Comparison of ENCODE assay signal across 16 cellular contexts in the genomic region with DNA sequence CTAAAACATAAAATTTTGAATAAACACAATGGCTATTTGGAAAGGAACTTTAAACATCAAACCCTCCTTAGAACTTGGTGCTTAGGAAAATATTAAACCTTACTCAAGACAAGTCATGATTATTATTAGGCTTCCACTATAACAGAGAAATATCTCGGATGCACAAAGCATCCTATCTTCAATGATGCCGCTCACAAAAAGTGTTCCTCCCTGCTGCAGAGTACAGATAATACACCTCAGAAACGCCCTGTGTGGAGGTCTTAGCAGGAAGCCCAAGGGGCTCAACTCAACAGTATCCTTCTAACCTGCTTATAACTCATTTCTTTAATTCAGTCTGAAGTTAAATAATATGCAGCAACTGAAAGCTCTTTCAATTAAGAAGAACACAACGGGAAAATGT. TPM values are rescaled to one million over a fixed set of nuclear protein-coding genes. Genes with fewer than 3 reads are reported as not detected.
DNase-seq lines count a peak whose midpoint lies in the region; ATAC-seq and TF ChIP-seq lines count a peak whose summit lies in the region.
"Had no signal": no experiment of that assay in that cellular context is flagged by ENCODE, and none has a peak within 500 bp of the region (broad histone marks: within the 10 kb centered on the region; RNA-seq: fewer than 3 reads in every experiment).

No MANE protein-coding gene starts in this region.

- no peaks in the 10 kb centered on the region for H3K9me3 ChIP-seq in uterus
- H3K9me3 ChIP-seq: tibial nerve had no signal

- H3K27me3 ChIP-seq in uterus, result no peaks in the 10 kb centered on the region
- H3K27me3 ChIP-seq: tibial nerve had no signal

- H3K36me3 ChIP-seq in uterus, result no peaks in the 10 kb centered on the region
- H3K36me3 ChIP-seq: tibial nerve had no signal

- POLR2A ChIA-PET in activated CD4-positive, alpha-beta T cell treated with anti-CD3 and anti-CD28 coated beads for 36 hours (lab: Charles Lee), result no interaction called here
- POLR2A ChIA-PET in activated CD4-positive, alpha-beta memory T cell treated with anti-CD3 and anti-CD28 coated beads, Interleukin-2, amount 10 ng/mL, durations not matched to agents 7 days and 5 days (lab: Charles Lee), result interaction anchor here (0.7 to 17.6 kb wide), 6 partner anchors 11 to 53 kb away, joined by 3 to 445 read pairs (median 42); partner anchors contain the start of genes ELF1 and WBP4
- POLR2A ChIA-PET in naive thymus-derived CD8-positive, alpha-beta T cell (lab: Charles Lee), result interaction anchor here (3.3 kb wide), 1 partner anchor 9 kb away, joined by 31 read pairs; no protein-coding TSS in a partner anchor

- no peak overlapping the region for H3K27ac ChIP-seq in uterus
- H3K27ac ChIP-seq: tibial nerve had no signal

- no peak for ATAC-seq in activated CD4-positive, alpha-beta T cell treated with anti-CD3 and anti-CD28 coated beads for 36 hours
- no peak for ATAC-seq in naive thymus-derived CD8-positive, alpha-beta T cell
- ATAC-seq in GM21515 (IDR thresholded peaks at IDR 0.05; ENCODE audit: unreplicated experiment), result no peak

- peaks cover 68% of the 10 kb centered on the region for H3K4me1 Mint-ChIP-seq in activated CD4-positive, alpha-beta T cell treated with anti-CD3 and anti-CD28 coated beads for 36 hours
- H3K4me1 Mint-ChIP-seq in activated CD4-positive, alpha-beta memory T cell treated with anti-CD3 and anti-CD28 coated beads, Interleukin-2, amount 10 ng/mL, durations not matched to agents 7 days and 5 days, result peaks cover 71% of the 10 kb centered on the region
- H3K4me1 Mint-ChIP-seq in naive thymus-derived CD8-positive, alpha-beta T cell, result peaks cover 23 to 87% (median 63%) of the 10 kb centered on the region in 4 donors

- H3K4me3 ChIP-seq in uterus, result no peak overlapping the region
- H3K4me3 ChIP-seq: skin epidermis, tibial nerve had no signal

- intact Hi-C loops in activated CD4-positive, alpha-beta T cell treated with anti-CD3 and anti-CD28 coated beads for 36 hours (cut with DNase I, micrococcal nuclease), result no loop called here
- intact Hi-C loops in uterus (cut with DNase I; ENCODE audit: low total_unique reads), result no loop called here

- no peaks in the 10 kb centered on the region for H3K9me3 Mint-ChIP-seq in activated CD4-positive, alpha-beta T cell treated with anti-CD3 and anti-CD28 coated beads for 36 hours (ENCODE audit: low read depth)
- H3K9me3 Mint-ChIP-seq in activated CD4-positive, alpha-beta memory T cell treated with anti-CD3 and anti-CD28 coated beads, Interleukin-2, amount 10 ng/mL, durations not matched to agents 7 days and 5 days, result no peaks in the 10 kb centered on the region
- H3K9me3 Mint-ChIP-seq in naive thymus-derived CD8-positive, alpha-beta T cell, result no peaks in the 10 kb centered on the region

- no peaks in the 10 kb centered on the region for H3K4me1 ChIP-seq in uterus

- DNase-seq in activated CD4-positive, alpha-beta T cell treated with anti-CD3 and anti-CD28 coated beads for 36 hours, result no peak
- DNase-seq in activated CD4-positive, alpha-beta T cell treated with anti-CD3 and anti-CD28 coated beads for 1 hour, result no peak
- DNase-seq in HUDEP-2 (lab: John Stamatoyannopoulos, UW; ENCODE audit: unreplicated experiment in 76 of 76) (peak in 54 of 76 experiments; percentile 3 to 78 (median 40)), HCEC 1CT (no peak), uterus (no peak)
- no peak for DNase-seq in activated CD4-positive, alpha-beta memory T cell treated with anti-CD3 and anti-CD28 coated beads, Interleukin-2, amount 10 ng/mL, durations not matched to agents 7 days and 5 days
- DNase-seq in naive thymus-derived CD8-positive, alpha-beta T cell, result no peak
- DNase-seq: 8988T; activated CD4-positive, alpha-beta T cell treated with anti-CD3 and anti-CD28 coated beads, Interleukin-2, amount 50 U/mL, for 1 hour; amniotic stem cell; cortex of kidney; DMS 273 treated with DMSO at 0.1 percent for 48 hours; mammary epithelial cell had no signal

- peak overlapping the region; percentile 81 for H3K27ac Mint-ChIP-seq in activated CD4-positive, alpha-beta T cell treated with anti-CD3 and anti-CD28 coated beads for 36 hours
- peak overlapping the region; percentile 86 for H3K27ac Mint-ChIP-seq in activated CD4-positive, alpha-beta memory T cell treated with anti-CD3 and anti-CD28 coated beads, Interleukin-2, amount 10 ng/mL, durations not matched to agents 7 days and 5 days
- peak overlapping the region in 9 of 10 donors; percentile 41 to 92 (median 78) for H3K27ac Mint-ChIP-seq in naive thymus-derived CD8-positive, alpha-beta T cell

- TF ChIP-seq CTCF in uterus (IDR thresholded peaks at IDR 0.05), result no peak

- H3K36me3 Mint-ChIP-seq in activated CD4-positive, alpha-beta T cell treated with anti-CD3 and anti-CD28 coated beads for 36 hours (ENCODE audit: low read depth), result peaks cover 18% of the 10 kb centered on the region
- peaks cover 37% of the 10 kb centered on the region for H3K36me3 Mint-ChIP-seq in activated CD4-positive, alpha-beta memory T cell treated with anti-CD3 and anti-CD28 coated beads, Interleukin-2, amount 10 ng/mL, durations not matched to agents 7 days and 5 days (ENCODE audit: low read depth)
- peaks cover 0 to 19% (median 5%) of the 10 kb centered on the region in 3 donors for H3K36me3 Mint-ChIP-seq in naive thymus-derived CD8-positive, alpha-beta T cell

- no peak for TF ChIP-seq POLR2A in uterus (IDR thresholded peaks at IDR 0.05)

- H3K4me3 Mint-ChIP-seq in activated CD4-positive, alpha-beta T cell treated with anti-CD3 and anti-CD28 coated beads for 36 hours, result peak overlapping the region; percentile 56
- peak overlapping the region; percentile 74 for H3K4me3 Mint-ChIP-seq in activated CD4-positive, alpha-beta memory T cell treated with anti-CD3 and anti-CD28 coated beads, Interleukin-2, amount 10 ng/mL, durations not matched to agents 7 days and 5 days
- peak overlapping the region; percentile 60 to 85 (median 72) for H3K4me3 Mint-ChIP-seq in naive thymus-derived CD8-positive, alpha-beta T cell

- CTCF ChIA-PET in activated CD4-positive, alpha-beta T cell treated with anti-CD3 and anti-CD28 coated beads for 36 hours (lab: Charles Lee), result interaction anchor here (1.2 to 1.7 kb wide), 2 partner anchors 23 to 33 kb away, joined by 3 to 7 read pairs; no protein-coding TSS in a partner anchor
- CTCF ChIA-PET in activated CD4-positive, alpha-beta memory T cell treated with anti-CD3 and anti-CD28 coated beads, Interleukin-2, amount 10 ng/mL, durations not matched to agents 7 days and 5 days (lab: Charles Lee), result interaction anchor here (2.2 kb wide), 1 partner anchor 21 kb away, joined by 6 read pairs; no protein-coding TSS in a partner anchor

- H3K27me3 Mint-ChIP-seq in activated CD4-positive, alpha-beta T cell treated with anti-CD3 and anti-CD28 coated beads for 36 hours, result no peaks in the 10 kb centered on the region
- H3K27me3 Mint-ChIP-seq in activated CD4-positive, alpha-beta memory T cell treated with anti-CD3 and anti-CD28 coated beads, Interleukin-2, amount 10 ng/mL, durations not matched to agents 7 days and 5 days, result no peaks in the 10 kb centered on the region
- no peaks in the 10 kb centered on the region for H3K27me3 Mint-ChIP-seq in naive thymus-derived CD8-positive, alpha-beta T cell

RNA-seq across cellular contexts. Expression of gene ELF1, which starts 12.2 kb away (rescaled TPM):
- total RNA-seq in activated CD4-positive, alpha-beta T cell treated with anti-CD3 and anti-CD28 coated beads for 36 hours, result 10 to 100 TPM; 75.2 to 87.0 TPM
- 100 to 1,000 TPM; 159 to 169 TPM for total RNA-seq in activated CD4-positive, alpha-beta memory T cell treated with anti-CD3 and anti-CD28 coated beads, Interleukin-2, amount 10 ng/mL, durations not matched to agents 7 days and 5 days
- total RNA-seq in naive thymus-derived CD8-positive, alpha-beta T cell, result 100 to 1,000 TPM; 184 to 200 TPM
- 100 to 1,000 TPM; 127 to 155 (median 130) TPM for polyA plus RNA-seq in naive thymus-derived CD8-positive, alpha-beta T cell
- total RNA-seq in uterus, result 10 to 100 TPM; 61.5 to 96.1 (median 74.1) TPM

RNA-seq across cellular contexts. Expression of gene WBP4, which starts 54.4 kb away (rescaled TPM):
- 10 to 100 TPM; 13.3 to 16.2 TPM for total RNA-seq in activated CD4-positive, alpha-beta T cell treated with anti-CD3 and anti-CD28 coated beads for 36 hours
- total RNA-seq in activated CD4-positive, alpha-beta memory T cell treated with anti-CD3 and anti-CD28 coated beads, Interleukin-2, amount 10 ng/mL, durations not matched to agents 7 days and 5 days, result 1 to 10 TPM; 9.0 to 9.3 TPM
- 1 to 10 TPM; 8.8 to 9.0 TPM for total RNA-seq in naive thymus-derived CD8-positive, alpha-beta T cell
- 1 to 10 TPM; 3.7 to 4.9 (median 3.9) TPM for polyA plus RNA-seq in naive thymus-derived CD8-positive, alpha-beta T cell
- total RNA-seq in uterus, result 10 to 100 TPM in 3 of 4 donors, 1 to 10 TPM in 1; 8.8 to 16.2 (median 14.2) TPM

Comparison
In these comparisons a context has a peak if more than half of its experiments do, and no peak if none do; other contexts are left out.
1. DNase-seq: peak in HUDEP-2 (54 of 76); none in activated CD4-positive, alpha-beta T cell treated with anti-CD3 and anti-CD28 coated beads for 36 hours (single experiment), activated CD4-positive, alpha-beta T cell treated with anti-CD3 and anti-CD28 coated beads for 1 hour (single experiment), activated CD4-positive, alpha-beta memory T cell treated with anti-CD3 and anti-CD28 coated beads, Interleukin-2, amount 10 ng/mL, durations not matched to agents 7 days and 5 days (single experiment), naive thymus-derived CD8-positive, alpha-beta T cell (0 of 10), HCEC 1CT (single experiment) and uterus (0 of 2).
2. Peak in every context shown above with its lines, with median percentiles within 50 percentile points of each other: H3K27ac Mint-ChIP-seq and H3K4me3 Mint-ChIP-seq.